ENCODE assay signal across 8 cellular contexts in genomic region chr16:69397821-69398521, GRCh38. TPM values are rescaled to one million over a fixed set of nuclear protein-coding genes. Genes with fewer than 3 reads are reported as not detected.
DNase-seq lines count a peak whose midpoint lies in the region; ATAC-seq, FAIRE-seq and TF ChIP-seq lines count a peak whose summit lies in the region.

No MANE protein-coding gene starts in this region.

- H3K4me1 Mint-ChIP-seq in CD4-positive, alpha-beta memory T cell = peaks cover 0 to 6% (median 5%) of the 10 kb centered on the region in 4 donors

- TF ChIP-seq CTCF in AG09309 (IDR thresholded peaks at IDR 0.05; ENCODE audit: control insufficient read depth, insufficient read depth, low read depth, low read length, missing control alignments) (peak; percentile 79), fibroblast of the aortic adventitia (IDR thresholded peaks at IDR 0.05; ENCODE audit: insufficient read depth, low read length) (peak; percentile 75), omental fat pad (IDR thresholded peaks at IDR 0.05) (no peak)

- no peaks in the 10 kb centered on the region for H3K27me3 ChIP-seq in CD4-positive, alpha-beta memory T cell (ENCODE audit: insufficient read depth, low read length)

- no peak overlapping the region for H3K4me3 Mint-ChIP-seq in CD4-positive, alpha-beta memory T cell

- DNase-seq in AG09309 (ENCODE audit: low read depth) (no peak), GM19239 (ENCODE audit: insufficient read length, low spot score) (no peak), fibroblast of the aortic adventitia (ENCODE audit: low read depth) (peak; percentile 73), omental fat pad (ENCODE audit: low spot score) (no peak), NCI-H1105 (lab: John Stamatoyannopoulos, UW) (no peak)
- no peak for DNase-seq in CD4-positive, alpha-beta memory T cell

- no peaks in the 10 kb centered on the region for H3K36me3 ChIP-seq in CD4-positive, alpha-beta memory T cell (ENCODE audit: insufficient read depth, low read length)

- H3K27ac ChIP-seq in CD4-positive, alpha-beta memory T cell (ENCODE audit: low read depth, low read length) = no peak overlapping the region

- peak; percentile 53 for FAIRE-seq in GM19239 (lab: Jason Lieb, UNC)

- POLR2A ChIA-PET in CD4-positive, alpha-beta memory T cell (lab: Charles Lee; ENCODE audit: partially characterized antibody) = no interaction called here

- CTCF ChIA-PET in CD4-positive, alpha-beta memory T cell (lab: Charles Lee; ENCODE audit: partially characterized antibody) = interaction anchor here (0.7 to 4.5 kb wide), 8 partner anchors 20 to 356 kb away, joined by 3 to 36 read pairs (median 6); partner anchors contain the start of gene NOB1

- ATAC-seq in SK-N-SH treated with all-trans-retinoic acid at 6 μM for 48 hours = peak; percentile 96
- peak; percentile 62 for ATAC-seq in omental fat pad (ENCODE audit: low FRiP score)
- no peak for ATAC-seq in HG03025 (IDR thresholded peaks at IDR 0.05; ENCODE audit: low FRiP score, unreplicated experiment)

- intact Hi-C loops in CD4-positive, alpha-beta memory T cell (cut with micrococcal nuclease) = loop anchor here (2.0 to 5.0 kb wide), 3 partner anchors 47 to 1254 kb away; no protein-coding TSS in a partner anchor

- H3K4me3 ChIP-seq in AG09309 (ENCODE audit: control insufficient read depth, low read depth, low read length) (no peak overlapping the region), fibroblast of the aortic adventitia (ENCODE audit: low read depth, low read length) (no peak overlapping the region)
- H3K4me3 ChIP-seq in CD4-positive, alpha-beta memory T cell (ENCODE audit: low read length in 2 of 2) = no peak overlapping the region

- peaks cover 4% of the 10 kb centered on the region for H3K4me1 ChIP-seq in CD4-positive, alpha-beta memory T cell (ENCODE audit: insufficient read depth, low read length)

- H3K27me3 Mint-ChIP-seq in CD4-positive, alpha-beta memory T cell = peaks cover 0 to 3% of the 10 kb centered on the region in 2 donors

- H3K9me3 Mint-ChIP-seq in CD4-positive, alpha-beta memory T cell = no peaks in the 10 kb centered on the region

- no peaks in the 10 kb centered on the region for H3K36me3 Mint-ChIP-seq in CD4-positive, alpha-beta memory T cell

- H3K27ac Mint-ChIP-seq in CD4-positive, alpha-beta memory T cell = no peak overlapping the region

- H3K9me3 ChIP-seq in CD4-positive, alpha-beta memory T cell (ENCODE audit: control insufficient read depth in 1 of 2, low read length in 2 of 2) = no peaks in the 10 kb centered on the region

TF ChIP-seq in SK-N-SH treated with all-trans-retinoic acid at 6 μM for 48 hours, 23 proteins besides CTCF, POLR2A, EP300 and RAD21 (continues in another document):
- TF ChIP-seq ARNTL (CRISPR knock-in tag; IDR thresholded peaks at IDR 0.05; ENCODE audit: borderline replicate concordance, low read depth) = no peak
- no peak for TF ChIP-seq ZNF565 (CRISPR knock-in tag; conservative IDR thresholded peaks at IDR 0.05; ENCODE audit: low read depth)
- no peak for TF ChIP-seq SNAI2 (CRISPR knock-in tag; IDR thresholded peaks at IDR 0.05)
- no peak for TF ChIP-seq GLIS3 (CRISPR knock-in tag; IDR thresholded peaks at IDR 0.05)
- TF ChIP-seq TSHZ2 (CRISPR knock-in tag; IDR thresholded peaks at IDR 0.05) = no peak
- TF ChIP-seq POU6F1 (CRISPR knock-in tag; IDR thresholded peaks at IDR 0.05; ENCODE audit: borderline replicate concordance, low read depth) = no peak
- TF ChIP-seq TOX (CRISPR knock-in tag; IDR thresholded peaks at IDR 0.05; ENCODE audit: borderline replicate concordance) = no peak
- TF ChIP-seq BACH2 (CRISPR knock-in tag; IDR thresholded peaks at IDR 0.05; ENCODE audit: borderline replicate concordance) = no peak
- TF ChIP-seq PPARA (CRISPR knock-in tag; IDR thresholded peaks at IDR 0.05; ENCODE audit: borderline replicate concordance) = no peak
- no peak for TF ChIP-seq CSDC2 (CRISPR knock-in tag; IDR thresholded peaks at IDR 0.05)
- TF ChIP-seq ZFP3 (CRISPR knock-in tag; IDR thresholded peaks at IDR 0.05) = no peak
- TF ChIP-seq OSR1 (CRISPR knock-in tag; IDR thresholded peaks at IDR 0.05) = no peak
- TF ChIP-seq ZC3H10 (CRISPR knock-in tag; IDR thresholded peaks at IDR 0.05) = no peak
- TF ChIP-seq ESRRG (CRISPR knock-in tag; IDR thresholded peaks at IDR 0.05) = no peak
- no peak for TF ChIP-seq ZFP30 (CRISPR knock-in tag; IDR thresholded peaks at IDR 0.05)
- TF ChIP-seq CREB5 (CRISPR knock-in tag; IDR thresholded peaks at IDR 0.05; ENCODE audit: low read depth) = no peak
- TF ChIP-seq ZNF70 (CRISPR knock-in tag; IDR thresholded peaks at IDR 0.05) = no peak
- TF ChIP-seq ISL1 (CRISPR knock-in tag; IDR thresholded peaks at IDR 0.05) = no peak

RNA-seq across cellular contexts. Expression of gene TERF2, which starts 12.2 kb away (rescaled TPM):
- total RNA-seq in fibroblast of the aortic adventitia (ENCODE audit: low replicate concordance) (20.6 and 22.2 TPM in 2 replicates), omental fat pad (10 to 100 TPM; 12.2 to 25.5 (median 17.0) TPM)
- total RNA-seq in CD4-positive, alpha-beta memory T cell = 10 to 100 TPM; 55.2 to 57.3 TPM
- polyA plus RNA-seq in CD4-positive, alpha-beta memory T cell = 10 to 100 TPM; 19.2 to 30.1 TPM

RNA-seq across cellular contexts. Expression of gene CYB5B, which starts 26.4 kb away (rescaled TPM):
- total RNA-seq in fibroblast of the aortic adventitia (ENCODE audit: low replicate concordance) (31.0 and 99.4 TPM in 2 replicates), omental fat pad (10 to 100 TPM; 32.0 to 41.8 (median 36.2) TPM)
- 10 to 100 TPM; 59.2 to 64.4 TPM for total RNA-seq in CD4-positive, alpha-beta memory T cell
- polyA plus RNA-seq in CD4-positive, alpha-beta memory T cell = 100 to 1,000 TPM; 115 to 141 TPM

RNA-seq across cellular contexts. Expression of gene TMED6, which starts 46.4 kb away (rescaled TPM):
- total RNA-seq in fibroblast of the aortic adventitia (ENCODE audit: low replicate concordance) (0.36 TPM in 1 of 2 replicates, not detected in the other), omental fat pad (not detected)
- total RNA-seq in CD4-positive, alpha-beta memory T cell = 1 to 10 TPM; 2.5 to 5.4 TPM
- under 1 TPM in 1 of 2 donors, not detected in 1; 0.30 TPM for polyA plus RNA-seq in CD4-positive, alpha-beta memory T cell

RNA-seq across cellular contexts. Expression of gene NIP7, which starts 58.4 kb away (rescaled TPM):
- total RNA-seq in fibroblast of the aortic adventitia (ENCODE audit: low replicate concordance) (23.0 and 27.9 TPM in 2 replicates), omental fat pad (10 to 100 TPM; 14.7 to 56.8 (median 17.1) TPM)
- 10 to 100 TPM; 30.9 to 31.9 TPM for total RNA-seq in CD4-positive, alpha-beta memory T cell
- polyA plus RNA-seq in CD4-positive, alpha-beta memory T cell = 10 to 100 TPM; 23.4 to 24.4 TPM

RNA-seq across cellular contexts. Expression of gene COG8, which starts 58.6 kb away (rescaled TPM):
- total RNA-seq in fibroblast of the aortic adventitia (ENCODE audit: low replicate concordance) (19.7 and 51.5 TPM in 2 replicates), omental fat pad (10 to 100 TPM; 26.8 to 50.6 (median 39.4) TPM)
- total RNA-seq in CD4-positive, alpha-beta memory T cell = 10 to 100 TPM; 66.0 to 66.1 TPM
- 10 to 100 TPM; 31.3 to 34.1 TPM for polyA plus RNA-seq in CD4-positive, alpha-beta memory T cell

Comparison
In these comparisons a context has a peak if more than half of its experiments do, and no peak if none do; other contexts are left out.
1. CTCF ChIP-seq: peak in AG09309 (single experiment) and fibroblast of the aortic adventitia (single experiment); none in omental fat pad (0 of 3).